Comparison of ENCODE assay signal across 12 cellular contexts in the genomic region with DNA sequence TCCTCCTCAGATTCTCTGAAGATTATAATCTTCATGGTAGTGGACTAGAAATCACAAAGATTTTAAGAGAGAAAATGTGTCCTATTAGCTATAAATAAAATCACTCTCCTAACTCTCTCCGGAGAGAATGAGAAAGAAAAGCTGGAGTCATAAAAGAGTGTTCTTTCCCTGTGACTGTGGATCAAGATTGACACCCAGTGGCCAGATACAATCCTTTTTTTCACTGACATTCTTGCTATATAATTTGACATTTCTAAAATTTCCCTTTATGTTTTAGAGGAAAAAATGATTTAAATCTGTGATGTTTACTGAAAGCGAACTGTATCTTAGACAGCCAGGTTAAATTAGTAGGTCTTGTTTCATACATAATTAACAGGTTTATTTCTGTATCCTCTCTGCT. TPM values are rescaled to one million over a fixed set of nuclear protein-coding genes. Genes with fewer than 3 reads are reported as not detected.
A peak's percentile ranks its signal among the peaks of the same experiment; 100 is the strongest.
DNase-seq lines count a peak whose midpoint lies in the region; ATAC-seq, FAIRE-seq and TF ChIP-seq lines count a peak whose summit lies in the region.
"Had no signal": no experiment of that assay in that cellular context is flagged by ENCODE, and none has a peak within 500 bp of the region (broad histone marks: within the 10 kb centered on the region; RNA-seq: fewer than 3 reads in every experiment).

No MANE protein-coding gene starts in this region.

- intact Hi-C loops in ovary (cut with DNase I) = no loop called here

- FAIRE-seq in A549 (lab: Jason Lieb, UNC) = no peak

- no peak for TF ChIP-seq EP300 in A549 (IDR thresholded peaks at IDR 0.05)
- no peak for TF ChIP-seq EP300 in ovary (IDR thresholded peaks at IDR 0.05)

- ATAC-seq in A549 (peak in 1 of 2 experiments; percentile 37; a peak in 1 of 6 replicates), GM18907 (IDR thresholded peaks at IDR 0.05; ENCODE audit: unreplicated experiment) (no peak)
- ATAC-seq: naive thymus-derived CD8-positive, alpha-beta T cell had no signal

- H3K9me3 ChIP-seq in A549 = no peaks in the 10 kb centered on the region
- no peaks in the 10 kb centered on the region for H3K9me3 ChIP-seq in ovary

- CTCF ChIA-PET in A549 (lab: Yijun Ruan, JAX) = interaction anchor here (1.0 to 1.7 kb wide), 3 partner anchors 8 to 291 kb away, joined by 3 to 4 read pairs (median 3); no protein-coding TSS in a partner anchor

- in situ Hi-C loops in GM13977 (cut with MboI; ENCODE audit: low pct_unique_long_range_greater_than_20kb, low sequenced_read_pairs, unreplicated experiment) = no loop called here

- TF ChIP-seq RAD21 in A549 (conservative IDR thresholded peaks at IDR 0.05 in 1 of 2, IDR thresholded peaks at IDR 0.05 in 1 of 2) = peak; percentile 46 to 55; a peak in 3 of 5 replicates

- H3K4me3 ChIP-seq in A549 (no peak overlapping the region), ovary (no peak overlapping the region)

- H3K4me2 ChIP-seq in A549 = no peak overlapping the region

- TF ChIP-seq POLR2A in A549 (IDR thresholded peaks at IDR 0.05; ENCODE audit: low read length) = no peak
- no peak for TF ChIP-seq POLR2A in ovary (IDR thresholded peaks at IDR 0.05)

- no peak overlapping the region for H3K27ac ChIP-seq in A549
- no peak overlapping the region for H3K27ac ChIP-seq in ovary

- no peaks in the 10 kb centered on the region for H3K36me3 ChIP-seq in ovary

- DNase-seq in A549 (ENCODE audit: low read depth in 1 of 2, low spot score in 1 of 2) = peak in 1 of 2 experiments; percentile 5
- peak; percentile 23 for DNase-seq in GM13977 (ENCODE audit: low spot score)
- peak; percentile 30 for DNase-seq in RKO (ENCODE audit: low spot score)
- peak; percentile 42 for DNase-seq in iPS-NIHi7 (ENCODE audit: extremely low spot score)
- DNase-seq in stimulated activated CD4-positive, alpha-beta T cell treated with anti-CD3 and anti-CD28 coated beads, Interleukin-4, amount 100 ng/mL, for 24 hours = no peak
- DNase-seq in ovary = no peak
- no peak for DNase-seq in SK-N-DZ (ENCODE audit: low spot score)
- DNase-seq: activated CD4-positive, alpha-beta T cell treated with anti-CD3 and anti-CD28 coated beads for 48 hours; effector memory CD4-positive, alpha-beta T cell; KG1; naive thymus-derived CD8-positive, alpha-beta T cell had no signal

- no peaks in the 10 kb centered on the region for H3K4me1 ChIP-seq in A549
- no peaks in the 10 kb centered on the region for H3K4me1 ChIP-seq in ovary (ENCODE audit: insufficient read depth)

- POLR2A ChIA-PET in A549 (lab: Yijun Ruan, JAX) = no interaction called here

- H3K27me3 ChIP-seq in ovary = no peaks in the 10 kb centered on the region

- TF ChIP-seq CTCF in A549 (IDR thresholded peaks at IDR 0.05) = peak; percentile 25
- TF ChIP-seq CTCF in GM13977 (IDR thresholded peaks at IDR 0.05; ENCODE audit: extremely low read depth, insufficient read depth, missing control alignments) = peak; percentile 44
- TF ChIP-seq CTCF in ovary (IDR thresholded peaks at IDR 0.05) = no peak

- WGBS in A549 (ENCODE audit: missing lambda C conversion rate) = 56% methylated on average over 2 of the region's 2 CpGs
- WGBS in ovary, 3 donors = 41 to 50% (median 44%) methylated on average over 2 of the region's 2 CpGs

TF ChIP-seq in A549, 52 proteins besides CTCF, POLR2A, EP300 and RAD21:
- TF ChIP-seq, protein P1, sequence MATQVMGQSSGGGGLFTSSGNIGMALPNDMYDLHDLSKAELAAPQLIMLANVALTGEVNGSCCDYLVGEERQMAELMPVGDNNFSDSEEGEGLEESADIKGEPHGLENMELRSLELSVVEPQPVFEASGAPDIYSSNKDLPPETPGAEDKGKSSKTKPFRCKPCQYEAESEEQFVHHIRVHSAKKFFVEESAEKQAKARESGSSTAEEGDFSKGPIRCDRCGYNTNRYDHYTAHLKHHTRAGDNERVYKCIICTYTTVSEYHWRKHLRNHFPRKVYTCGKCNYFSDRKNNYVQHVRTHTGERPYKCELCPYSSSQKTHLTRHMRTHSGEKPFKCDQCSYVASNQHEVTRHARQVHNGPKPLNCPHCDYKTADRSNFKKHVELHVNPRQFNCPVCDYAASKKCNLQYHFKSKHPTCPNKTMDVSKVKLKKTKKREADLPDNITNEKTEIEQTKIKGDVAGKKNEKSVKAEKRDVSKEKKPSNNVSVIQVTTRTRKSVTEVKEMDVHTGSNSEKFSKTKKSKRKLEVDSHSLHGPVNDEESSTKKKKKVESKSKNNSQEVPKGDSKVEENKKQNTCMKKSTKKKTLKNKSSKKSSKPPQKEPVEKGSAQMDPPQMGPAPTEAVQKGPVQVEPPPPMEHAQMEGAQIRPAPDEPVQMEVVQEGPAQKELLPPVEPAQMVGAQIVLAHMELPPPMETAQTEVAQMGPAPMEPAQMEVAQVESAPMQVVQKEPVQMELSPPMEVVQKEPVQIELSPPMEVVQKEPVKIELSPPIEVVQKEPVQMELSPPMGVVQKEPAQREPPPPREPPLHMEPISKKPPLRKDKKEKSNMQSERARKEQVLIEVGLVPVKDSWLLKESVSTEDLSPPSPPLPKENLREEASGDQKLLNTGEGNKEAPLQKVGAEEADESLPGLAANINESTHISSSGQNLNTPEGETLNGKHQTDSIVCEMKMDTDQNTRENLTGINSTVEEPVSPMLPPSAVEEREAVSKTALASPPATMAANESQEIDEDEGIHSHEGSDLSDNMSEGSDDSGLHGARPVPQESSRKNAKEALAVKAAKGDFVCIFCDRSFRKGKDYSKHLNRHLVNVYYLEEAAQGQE (IDR thresholded peaks at IDR 0.05) = no peak
- TF ChIP-seq JUNB (IDR thresholded peaks at IDR 0.05) (no peak), SMC3 (IDR thresholded peaks at IDR 0.05) (0 out of 3 replicates have a peak, but pooled peaks have one; percentile 14), MAZ (IDR thresholded peaks at IDR 0.05; ENCODE audit: borderline replicate concordance, low read depth, low read length) (no peak), HOXB5 (CRISPR knock-in tag; IDR thresholded peaks at IDR 0.05) (no peak), BHLHE40 (IDR thresholded peaks at IDR 0.05; ENCODE audit: low read depth, low read length) (no peak)

RNA-seq across cellular contexts. Expression of a gene that starts 35.4 kb away (rescaled TPM):
- 0.04 and 0.20 TPM in 2 replicates for polyA plus RNA-seq in A549 (2011; rRNA removed)
- 0.01 TPM in 1 of 2 replicates, not detected in the other for polyA plus RNA-seq in A549 (2012; cell fraction: cytosol; rRNA removed)
- polyA plus RNA-seq in A549 (2012; cell fraction: nucleus; rRNA removed) = not detected in 2 replicates
- polyA plus RNA-seq in A549 (2017; fragmentation: RNase III; extraction: RNeasy Plus Mini Kit Qiagen cat#74134 plus additional on column Dnase treatment) = 0.01 TPM in 1 of 3 replicates, not detected in the others
- 0.19 and 0.37 TPM in 2 replicates for polyA minus RNA-seq in A549 (2011; rRNA and poly(A)+ RNA removed)
- total RNA-seq in ovary = 10 to 100 TPM in 1 of 7 donors, 1 to 10 TPM in 1, under 1 TPM in 5; 0.02 to 13.4 (median 0.24) TPM
- polyA plus RNA-seq in ovary = 1 to 10 TPM in 1 of 2 donors, under 1 TPM in 1; 0.01 to 1.1 TPM
- polyA plus RNA-seq in SK-N-DZ (2014; cell fraction: cytosol; rRNA removed) = not detected in 2 replicates
- polyA plus RNA-seq in SK-N-DZ (2014; cell fraction: nucleus; rRNA removed) = not detected in 2 replicates
- total RNA-seq: naive thymus-derived CD8-positive, alpha-beta T cell had no signal
- polyA plus RNA-seq: naive thymus-derived CD8-positive, alpha-beta T cell had no signal

Comparison
In these comparisons a context has a peak if more than half of its experiments do, and no peak if none do; other contexts are left out.
1. DNase-seq: peak in GM13977 (single experiment), RKO (single experiment) and iPS-NIHi7 (single experiment); none in stimulated activated CD4-positive, alpha-beta T cell treated with anti-CD3 and anti-CD28 coated beads, Interleukin-4, amount 100 ng/mL, for 24 hours (single experiment), ovary (0 of 5) and SK-N-DZ (single experiment).
2. CTCF ChIP-seq: peak in A549 (single experiment) and GM13977 (single experiment); none in ovary (0 of 3).